16 cellular contexts compared by ENCODE assay signal in genomic region chr3:156711113-156711512, GRCh38.
"Had no signal": no experiment of that assay in that cellular context is flagged by ENCODE, and none has a peak within 500 bp of the region (broad histone marks: within the 10 kb centered on the region; RNA-seq: fewer than 3 reads in every experiment).

No MANE protein-coding gene starts in this region.

- H3K27me3 ChIP-seq: breast epithelium, dorsolateral prefrontal cortex, foreskin keratinocyte, heart left ventricle, right atrium auricular region, tibial nerve had no signal

- H3K4me1 ChIP-seq: breast epithelium, foreskin keratinocyte, right atrium auricular region had no signal

- H3K36me3 ChIP-seq: breast epithelium had no signal

- H3K9me3 Mint-ChIP-seq: activated T-cell treated with anti-CD3 and anti-CD28 coated beads, Interleukin-2, amount 50 U/mL, for 24 hours; T-helper 2 cell treated with Interferon-gamma antibody and Interleukin-4, amounts not matched to agents 5 μg/mL and 100 μg/mL, for 36 hours had no signal

- H3K27ac ChIP-seq: breast epithelium, dorsolateral prefrontal cortex, foreskin keratinocyte, heart left ventricle, right atrium auricular region, skin epidermis, tibial nerve had no signal

- H3K9me3 ChIP-seq: breast epithelium, heart left ventricle, right atrium auricular region, tibial nerve had no signal

- H3K27ac Mint-ChIP-seq: activated CD8-positive, alpha-beta memory T cell treated with anti-CD3 and anti-CD28 coated beads, Interleukin-2, amount 10 ng/mL, durations not matched to agents 7 days and 5 days; activated naive CD8-positive, alpha-beta T cell; activated T-cell treated with anti-CD3 and anti-CD28 coated beads, Interleukin-2, amount 50 U/mL, for 24 hours; T-helper 2 cell treated with Interferon-gamma antibody and Interleukin-4, amounts not matched to agents 5 μg/mL and 100 μg/mL, for 36 hours had no signal

- H3K27me3 Mint-ChIP-seq: activated CD8-positive, alpha-beta memory T cell treated with anti-CD3 and anti-CD28 coated beads, Interleukin-2, amount 10 ng/mL, durations not matched to agents 7 days and 5 days; activated naive CD8-positive, alpha-beta T cell; activated T-cell treated with anti-CD3 and anti-CD28 coated beads, Interleukin-2, amount 50 U/mL, for 24 hours had no signal

- H3K4me3 Mint-ChIP-seq: activated CD8-positive, alpha-beta memory T cell treated with anti-CD3 and anti-CD28 coated beads, Interleukin-2, amount 10 ng/mL, durations not matched to agents 7 days and 5 days; activated naive CD8-positive, alpha-beta T cell; activated T-cell treated with anti-CD3 and anti-CD28 coated beads, Interleukin-2, amount 50 U/mL, for 24 hours; T-helper 2 cell treated with Interferon-gamma antibody and Interleukin-4, amounts not matched to agents 5 μg/mL and 100 μg/mL, for 36 hours had no signal

- H3K4me3 ChIP-seq: breast epithelium, dorsolateral prefrontal cortex, heart left ventricle, right atrium auricular region, skin epidermis, tibial nerve had no signal

- DNase-seq: activated CD4-positive, alpha-beta T cell treated with anti-CD3 and anti-CD28 coated beads, Interleukin-2, amount 50 U/mL, for 48 hours; activated CD8-positive, alpha-beta memory T cell treated with anti-CD3 and anti-CD28 coated beads, Interleukin-2, amount 10 ng/mL, durations not matched to agents 7 days and 5 days; activated gamma-delta T cell; activated T-cell treated with anti-CD3 and anti-CD28 coated beads, Interleukin-2, amount 50 U/mL, for 24 hours; anterior cingulate cortex; dorsolateral prefrontal cortex; foreskin keratinocyte; heart left ventricle; islet precursor cell; stimulated activated CD4-positive, alpha-beta T cell treated with anti-CD3 and anti-CD28 coated beads, Interleukin-4, amount 100 ng/mL, for 4 hours had no signal
